Comparison of ENCODE assay signal across 1 cellular context in the genomic region with DNA sequence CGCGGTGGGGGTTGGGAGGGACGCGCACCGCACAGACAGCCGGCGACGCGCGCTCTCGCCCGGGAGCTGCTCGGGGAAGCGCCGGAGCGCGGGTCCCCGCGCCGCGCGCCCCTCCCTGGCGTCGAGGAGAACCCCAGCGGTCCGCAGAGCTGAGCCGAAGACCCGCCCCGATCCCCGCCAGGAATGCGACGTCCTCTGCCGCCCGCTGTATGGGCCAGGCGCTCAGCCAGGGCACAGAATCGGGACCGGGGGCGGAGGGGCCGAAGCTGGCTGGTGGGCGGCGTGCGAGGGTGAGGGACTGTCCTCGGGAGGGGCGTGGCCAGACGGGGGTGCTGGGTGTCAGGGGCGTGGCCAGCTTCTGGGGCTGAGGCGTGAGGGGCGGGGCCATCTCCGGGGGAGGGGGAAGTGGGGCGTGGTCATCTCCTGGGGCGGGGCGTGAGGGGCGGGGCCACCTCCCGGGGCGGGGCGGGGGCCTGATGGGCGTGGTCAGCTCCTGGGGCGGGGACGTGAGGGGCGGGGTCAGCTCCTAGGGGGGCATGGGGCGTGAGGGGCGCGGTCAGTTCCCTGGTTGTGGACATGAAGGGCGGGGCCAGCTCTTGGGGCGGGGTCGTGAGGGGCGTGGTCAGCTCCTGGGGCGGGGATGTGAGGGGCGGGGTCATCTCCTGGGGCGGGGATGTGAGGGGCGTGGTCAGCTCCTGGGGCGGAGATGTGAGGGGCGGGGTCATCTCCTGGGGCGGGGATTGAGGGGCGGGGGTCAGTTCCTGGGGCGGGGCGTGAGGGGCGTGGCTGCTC.
TF ChIP-seq lines count a peak whose summit lies in the region.

No MANE protein-coding gene starts in this region.

TF ChIP-seq in K562, 482 proteins besides CTCF, POLR2A, EP300 and RAD21 (continued from another document and continues in another):
- TF ChIP-seq, protein P1, sequence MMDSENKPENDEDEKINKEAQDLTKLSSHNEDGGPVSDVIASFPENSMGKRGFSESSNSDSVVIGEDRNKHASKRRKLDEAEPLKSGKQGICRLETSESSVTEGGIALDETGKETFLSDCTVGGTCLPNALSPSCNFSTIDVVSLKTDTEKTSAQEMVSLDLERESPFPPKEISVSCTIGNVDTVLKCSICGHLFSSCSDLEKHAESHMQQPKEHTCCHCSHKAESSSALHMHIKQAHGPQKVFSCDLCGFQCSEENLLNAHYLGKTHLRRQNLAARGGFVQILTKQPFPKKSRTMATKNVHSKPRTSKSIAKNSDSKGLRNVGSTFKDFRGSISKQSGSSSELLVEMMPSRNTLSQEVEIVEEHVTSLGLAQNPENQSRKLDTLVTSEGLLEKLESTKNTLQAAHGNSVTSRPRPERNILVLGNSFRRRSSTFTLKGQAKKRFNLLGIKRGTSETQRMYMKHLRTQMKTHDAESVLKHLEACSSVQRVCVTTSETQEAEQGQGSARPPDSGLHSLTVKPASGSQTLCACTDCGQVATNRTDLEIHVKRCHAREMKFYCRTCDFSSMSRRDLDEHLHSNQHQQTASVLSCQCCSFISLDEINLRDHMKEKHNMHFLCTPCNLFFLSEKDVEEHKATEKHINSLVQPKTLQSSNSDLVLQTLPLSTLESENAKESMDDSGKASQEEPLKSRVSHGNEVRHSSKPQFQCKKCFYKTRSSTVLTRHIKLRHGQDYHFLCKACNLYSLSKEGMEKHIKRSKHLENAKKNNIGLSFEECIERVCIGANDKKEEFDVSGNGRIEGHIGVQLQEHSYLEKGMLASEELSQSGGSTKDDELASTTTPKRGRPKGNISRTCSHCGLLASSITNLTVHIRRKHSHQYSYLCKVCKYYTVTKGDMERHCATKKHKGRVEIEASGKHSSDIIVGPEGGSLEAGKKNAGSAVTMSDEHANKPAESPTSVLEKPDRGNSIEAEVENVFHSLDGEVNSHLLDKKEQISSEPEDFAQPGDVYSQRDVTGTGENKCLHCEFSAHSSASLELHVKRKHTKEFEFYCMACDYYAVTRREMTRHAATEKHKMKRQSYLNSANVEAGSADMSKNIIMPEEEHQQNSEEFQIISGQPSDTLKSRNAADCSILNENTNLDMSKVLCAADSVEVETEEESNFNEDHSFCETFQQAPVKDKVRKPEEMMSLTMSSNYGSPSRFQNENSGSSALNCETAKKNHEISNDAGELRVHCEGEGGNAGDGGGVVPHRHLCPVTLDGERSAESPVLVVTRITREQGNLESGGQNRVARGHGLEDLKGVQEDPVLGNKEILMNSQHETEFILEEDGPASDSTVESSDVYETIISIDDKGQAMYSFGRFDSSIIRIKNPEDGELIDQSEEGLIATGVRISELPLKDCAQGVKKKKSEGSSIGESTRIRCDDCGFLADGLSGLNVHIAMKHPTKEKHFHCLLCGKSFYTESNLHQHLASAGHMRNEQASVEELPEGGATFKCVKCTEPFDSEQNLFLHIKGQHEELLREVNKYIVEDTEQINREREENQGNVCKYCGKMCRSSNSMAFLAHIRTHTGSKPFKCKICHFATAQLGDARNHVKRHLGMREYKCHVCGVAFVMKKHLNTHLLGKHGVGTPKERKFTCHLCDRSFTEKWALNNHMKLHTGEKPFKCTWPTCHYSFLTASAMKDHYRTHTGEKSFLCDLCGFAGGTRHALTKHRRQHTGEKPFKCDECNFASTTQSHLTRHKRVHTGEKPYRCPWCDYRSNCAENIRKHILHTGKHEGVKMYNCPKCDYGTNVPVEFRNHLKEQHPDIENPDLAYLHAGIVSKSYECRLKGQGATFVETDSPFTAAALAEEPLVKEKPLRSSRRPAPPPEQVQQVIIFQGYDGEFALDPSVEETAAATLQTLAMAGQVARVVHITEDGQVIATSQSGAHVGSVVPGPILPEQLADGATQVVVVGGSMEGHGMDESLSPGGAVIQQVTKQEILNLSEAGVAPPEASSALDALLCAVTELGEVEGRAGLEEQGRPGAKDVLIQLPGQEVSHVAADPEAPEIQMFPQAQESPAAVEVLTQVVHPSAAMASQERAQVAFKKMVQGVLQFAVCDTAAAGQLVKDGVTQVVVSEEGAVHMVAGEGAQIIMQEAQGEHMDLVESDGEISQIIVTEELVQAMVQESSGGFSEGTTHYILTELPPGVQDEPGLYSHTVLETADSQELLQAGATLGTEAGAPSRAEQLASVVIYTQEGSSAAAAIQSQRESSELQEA (IDR thresholded peaks at IDR 0.05; ENCODE audit: low read depth): no peak
- no peak for TF ChIP-seq ARHGAP35 (IDR thresholded peaks at IDR 0.05; ENCODE audit: partially characterized antibody)
- TF ChIP-seq GTF2E2 (tag; IDR thresholded peaks at IDR 0.05): no peak
- TF ChIP-seq, protein P2, sequence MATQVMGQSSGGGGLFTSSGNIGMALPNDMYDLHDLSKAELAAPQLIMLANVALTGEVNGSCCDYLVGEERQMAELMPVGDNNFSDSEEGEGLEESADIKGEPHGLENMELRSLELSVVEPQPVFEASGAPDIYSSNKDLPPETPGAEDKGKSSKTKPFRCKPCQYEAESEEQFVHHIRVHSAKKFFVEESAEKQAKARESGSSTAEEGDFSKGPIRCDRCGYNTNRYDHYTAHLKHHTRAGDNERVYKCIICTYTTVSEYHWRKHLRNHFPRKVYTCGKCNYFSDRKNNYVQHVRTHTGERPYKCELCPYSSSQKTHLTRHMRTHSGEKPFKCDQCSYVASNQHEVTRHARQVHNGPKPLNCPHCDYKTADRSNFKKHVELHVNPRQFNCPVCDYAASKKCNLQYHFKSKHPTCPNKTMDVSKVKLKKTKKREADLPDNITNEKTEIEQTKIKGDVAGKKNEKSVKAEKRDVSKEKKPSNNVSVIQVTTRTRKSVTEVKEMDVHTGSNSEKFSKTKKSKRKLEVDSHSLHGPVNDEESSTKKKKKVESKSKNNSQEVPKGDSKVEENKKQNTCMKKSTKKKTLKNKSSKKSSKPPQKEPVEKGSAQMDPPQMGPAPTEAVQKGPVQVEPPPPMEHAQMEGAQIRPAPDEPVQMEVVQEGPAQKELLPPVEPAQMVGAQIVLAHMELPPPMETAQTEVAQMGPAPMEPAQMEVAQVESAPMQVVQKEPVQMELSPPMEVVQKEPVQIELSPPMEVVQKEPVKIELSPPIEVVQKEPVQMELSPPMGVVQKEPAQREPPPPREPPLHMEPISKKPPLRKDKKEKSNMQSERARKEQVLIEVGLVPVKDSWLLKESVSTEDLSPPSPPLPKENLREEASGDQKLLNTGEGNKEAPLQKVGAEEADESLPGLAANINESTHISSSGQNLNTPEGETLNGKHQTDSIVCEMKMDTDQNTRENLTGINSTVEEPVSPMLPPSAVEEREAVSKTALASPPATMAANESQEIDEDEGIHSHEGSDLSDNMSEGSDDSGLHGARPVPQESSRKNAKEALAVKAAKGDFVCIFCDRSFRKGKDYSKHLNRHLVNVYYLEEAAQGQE (CRISPR knock-in tag; IDR thresholded peaks at IDR 0.05; ENCODE audit: low read depth): 0 out of 2 replicates have a peak, but pooled peaks have one; percentile 35
- TF ChIP-seq ILK (tag; IDR thresholded peaks at IDR 0.05; ENCODE audit: borderline replicate concordance, low read depth): no peak
- TF ChIP-seq, protein P3, sequence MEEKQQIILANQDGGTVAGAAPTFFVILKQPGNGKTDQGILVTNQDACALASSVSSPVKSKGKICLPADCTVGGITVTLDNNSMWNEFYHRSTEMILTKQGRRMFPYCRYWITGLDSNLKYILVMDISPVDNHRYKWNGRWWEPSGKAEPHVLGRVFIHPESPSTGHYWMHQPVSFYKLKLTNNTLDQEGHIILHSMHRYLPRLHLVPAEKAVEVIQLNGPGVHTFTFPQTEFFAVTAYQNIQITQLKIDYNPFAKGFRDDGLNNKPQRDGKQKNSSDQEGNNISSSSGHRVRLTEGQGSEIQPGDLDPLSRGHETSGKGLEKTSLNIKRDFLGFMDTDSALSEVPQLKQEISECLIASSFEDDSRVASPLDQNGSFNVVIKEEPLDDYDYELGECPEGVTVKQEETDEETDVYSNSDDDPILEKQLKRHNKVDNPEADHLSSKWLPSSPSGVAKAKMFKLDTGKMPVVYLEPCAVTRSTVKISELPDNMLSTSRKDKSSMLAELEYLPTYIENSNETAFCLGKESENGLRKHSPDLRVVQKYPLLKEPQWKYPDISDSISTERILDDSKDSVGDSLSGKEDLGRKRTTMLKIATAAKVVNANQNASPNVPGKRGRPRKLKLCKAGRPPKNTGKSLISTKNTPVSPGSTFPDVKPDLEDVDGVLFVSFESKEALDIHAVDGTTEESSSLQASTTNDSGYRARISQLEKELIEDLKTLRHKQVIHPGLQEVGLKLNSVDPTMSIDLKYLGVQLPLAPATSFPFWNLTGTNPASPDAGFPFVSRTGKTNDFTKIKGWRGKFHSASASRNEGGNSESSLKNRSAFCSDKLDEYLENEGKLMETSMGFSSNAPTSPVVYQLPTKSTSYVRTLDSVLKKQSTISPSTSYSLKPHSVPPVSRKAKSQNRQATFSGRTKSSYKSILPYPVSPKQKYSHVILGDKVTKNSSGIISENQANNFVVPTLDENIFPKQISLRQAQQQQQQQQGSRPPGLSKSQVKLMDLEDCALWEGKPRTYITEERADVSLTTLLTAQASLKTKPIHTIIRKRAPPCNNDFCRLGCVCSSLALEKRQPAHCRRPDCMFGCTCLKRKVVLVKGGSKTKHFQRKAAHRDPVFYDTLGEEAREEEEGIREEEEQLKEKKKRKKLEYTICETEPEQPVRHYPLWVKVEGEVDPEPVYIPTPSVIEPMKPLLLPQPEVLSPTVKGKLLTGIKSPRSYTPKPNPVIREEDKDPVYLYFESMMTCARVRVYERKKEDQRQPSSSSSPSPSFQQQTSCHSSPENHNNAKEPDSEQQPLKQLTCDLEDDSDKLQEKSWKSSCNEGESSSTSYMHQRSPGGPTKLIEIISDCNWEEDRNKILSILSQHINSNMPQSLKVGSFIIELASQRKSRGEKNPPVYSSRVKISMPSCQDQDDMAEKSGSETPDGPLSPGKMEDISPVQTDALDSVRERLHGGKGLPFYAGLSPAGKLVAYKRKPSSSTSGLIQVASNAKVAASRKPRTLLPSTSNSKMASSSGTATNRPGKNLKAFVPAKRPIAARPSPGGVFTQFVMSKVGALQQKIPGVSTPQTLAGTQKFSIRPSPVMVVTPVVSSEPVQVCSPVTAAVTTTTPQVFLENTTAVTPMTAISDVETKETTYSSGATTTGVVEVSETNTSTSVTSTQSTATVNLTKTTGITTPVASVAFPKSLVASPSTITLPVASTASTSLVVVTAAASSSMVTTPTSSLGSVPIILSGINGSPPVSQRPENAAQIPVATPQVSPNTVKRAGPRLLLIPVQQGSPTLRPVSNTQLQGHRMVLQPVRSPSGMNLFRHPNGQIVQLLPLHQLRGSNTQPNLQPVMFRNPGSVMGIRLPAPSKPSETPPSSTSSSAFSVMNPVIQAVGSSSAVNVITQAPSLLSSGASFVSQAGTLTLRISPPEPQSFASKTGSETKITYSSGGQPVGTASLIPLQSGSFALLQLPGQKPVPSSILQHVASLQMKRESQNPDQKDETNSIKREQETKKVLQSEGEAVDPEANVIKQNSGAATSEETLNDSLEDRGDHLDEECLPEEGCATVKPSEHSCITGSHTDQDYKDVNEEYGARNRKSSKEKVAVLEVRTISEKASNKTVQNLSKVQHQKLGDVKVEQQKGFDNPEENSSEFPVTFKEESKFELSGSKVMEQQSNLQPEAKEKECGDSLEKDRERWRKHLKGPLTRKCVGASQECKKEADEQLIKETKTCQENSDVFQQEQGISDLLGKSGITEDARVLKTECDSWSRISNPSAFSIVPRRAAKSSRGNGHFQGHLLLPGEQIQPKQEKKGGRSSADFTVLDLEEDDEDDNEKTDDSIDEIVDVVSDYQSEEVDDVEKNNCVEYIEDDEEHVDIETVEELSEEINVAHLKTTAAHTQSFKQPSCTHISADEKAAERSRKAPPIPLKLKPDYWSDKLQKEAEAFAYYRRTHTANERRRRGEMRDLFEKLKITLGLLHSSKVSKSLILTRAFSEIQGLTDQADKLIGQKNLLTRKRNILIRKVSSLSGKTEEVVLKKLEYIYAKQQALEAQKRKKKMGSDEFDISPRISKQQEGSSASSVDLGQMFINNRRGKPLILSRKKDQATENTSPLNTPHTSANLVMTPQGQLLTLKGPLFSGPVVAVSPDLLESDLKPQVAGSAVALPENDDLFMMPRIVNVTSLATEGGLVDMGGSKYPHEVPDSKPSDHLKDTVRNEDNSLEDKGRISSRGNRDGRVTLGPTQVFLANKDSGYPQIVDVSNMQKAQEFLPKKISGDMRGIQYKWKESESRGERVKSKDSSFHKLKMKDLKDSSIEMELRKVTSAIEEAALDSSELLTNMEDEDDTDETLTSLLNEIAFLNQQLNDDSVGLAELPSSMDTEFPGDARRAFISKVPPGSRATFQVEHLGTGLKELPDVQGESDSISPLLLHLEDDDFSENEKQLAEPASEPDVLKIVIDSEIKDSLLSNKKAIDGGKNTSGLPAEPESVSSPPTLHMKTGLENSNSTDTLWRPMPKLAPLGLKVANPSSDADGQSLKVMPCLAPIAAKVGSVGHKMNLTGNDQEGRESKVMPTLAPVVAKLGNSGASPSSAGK (IDR thresholded peaks at IDR 0.05): no peak; the same call in 1 of the 2 replicates
- no peak for TF ChIP-seq KLF6 (CRISPR knock-in tag; IDR thresholded peaks at IDR 0.05; ENCODE audit: borderline replicate concordance)
- no peak for TF ChIP-seq HCFC1 (IDR thresholded peaks at IDR 0.05; ENCODE audit: low read depth, low read length)
- TF ChIP-seq, protein P4, sequence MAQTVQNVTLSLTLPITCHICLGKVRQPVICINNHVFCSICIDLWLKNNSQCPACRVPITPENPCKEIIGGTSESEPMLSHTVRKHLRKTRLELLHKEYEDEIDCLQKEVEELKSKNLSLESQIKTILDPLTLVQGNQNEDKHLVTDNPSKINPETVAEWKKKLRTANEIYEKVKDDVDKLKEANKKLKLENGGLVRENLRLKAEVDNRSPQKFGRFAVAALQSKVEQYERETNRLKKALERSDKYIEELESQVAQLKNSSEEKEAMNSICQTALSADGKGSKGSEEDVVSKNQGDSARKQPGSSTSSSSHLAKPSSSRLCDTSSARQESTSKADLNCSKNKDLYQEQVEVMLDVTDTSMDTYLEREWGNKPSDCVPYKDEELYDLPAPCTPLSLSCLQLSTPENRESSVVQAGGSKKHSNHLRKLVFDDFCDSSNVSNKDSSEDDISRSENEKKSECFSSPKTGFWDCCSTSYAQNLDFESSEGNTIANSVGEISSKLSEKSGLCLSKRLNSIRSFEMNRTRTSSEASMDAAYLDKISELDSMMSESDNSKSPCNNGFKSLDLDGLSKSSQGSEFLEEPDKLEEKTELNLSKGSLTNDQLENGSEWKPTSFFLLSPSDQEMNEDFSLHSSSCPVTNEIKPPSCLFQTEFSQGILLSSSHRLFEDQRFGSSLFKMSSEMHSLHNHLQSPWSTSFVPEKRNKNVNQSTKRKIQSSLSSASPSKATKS (CRISPR knock-in tag; IDR thresholded peaks at IDR 0.05): no peak
- no peak for TF ChIP-seq ZNF644 (tag; IDR thresholded peaks at IDR 0.05; ENCODE audit: low read depth)
- peak; percentile 92 for TF ChIP-seq EGR1 (conservative IDR thresholded peaks at IDR 0.05)
- TF ChIP-seq SUPT5H (IDR thresholded peaks at IDR 0.05): peak; percentile 46; the same call in 1 of the 2 replicates
- TF ChIP-seq CEBPG (CRISPR knock-in tag; IDR thresholded peaks at IDR 0.05): no peak
- no peak for TF ChIP-seq CEBPG (tag; conservative IDR thresholded peaks at IDR 0.05 in 1 of 2, IDR thresholded peaks at IDR 0.05 in 1 of 2)
- TF ChIP-seq PPARD (CRISPR knock-in tag; IDR thresholded peaks at IDR 0.05): no peak
- TF ChIP-seq ATF7 (IDR thresholded peaks at IDR 0.05): peak; percentile 23; the same call in 1 of the 2 replicates
- TF ChIP-seq TAL1 (IDR thresholded peaks at IDR 0.05): no peak
